In genomic region chr17:18955009-18955408, GRCh38 we compare ENCODE assay signal across 14 cellular contexts. TPM values are rescaled to one million over a fixed set of nuclear protein-coding genes. Genes with fewer than 3 reads are reported as not detected.
"Had no signal": no experiment of that assay in that cellular context is flagged by ENCODE, and none has a peak within 500 bp of the region (broad histone marks: within the 10 kb centered on the region; RNA-seq: fewer than 3 reads in every experiment).

No MANE protein-coding gene starts in this region.

- H3K36me3 ChIP-seq: cardiac muscle cell, gastrocnemius medialis, left ventricle myocardium inferior, SJSA1, tibial artery, vagina had no signal

- DNase-seq: activated B cell treated with CpG ODN at 0.5 μM for 24 hours, gastrocnemius medialis, left ventricle myocardium inferior, occipital lobe, tibial artery had no signal

- H3K9me3 ChIP-seq: gastrocnemius medialis, left ventricle myocardium inferior, SJSA1, tibial artery, vagina had no signal

- H3K9me3 Mint-ChIP-seq: activated B cell treated with CpG ODN at 0.5 μM for 24 hours, memory B cell, nephron had no signal

- H3K4me1 ChIP-seq: gastrocnemius medialis, tibial artery, vagina had no signal

- ATAC-seq: gastrocnemius medialis had no signal

- H3K27me3 Mint-ChIP-seq: activated B cell treated with CpG ODN at 0.5 μM for 24 hours had no signal

- H3K36me3 Mint-ChIP-seq: memory B cell had no signal

- H3K4me3 ChIP-seq: cardiac muscle cell, gastrocnemius medialis, left ventricle myocardium inferior, SJSA1, tibial artery, vagina had no signal

- H3K27ac ChIP-seq: cardiac muscle cell, epithelial cell of prostate, gastrocnemius medialis, left ventricle myocardium inferior, SJSA1, tibial artery, vagina had no signal

- H3K27me3 ChIP-seq: cardiac muscle cell, SJSA1, vagina had no signal

- H3K4me3 Mint-ChIP-seq: activated B cell treated with CpG ODN at 0.5 μM for 24 hours, memory B cell, nephron had no signal

- H3K27ac Mint-ChIP-seq: activated B cell treated with CpG ODN at 0.5 μM for 24 hours, memory B cell had no signal

RNA-seq across cellular contexts. Expression of gene SLC5A10, which starts 3.0 kb away (rescaled TPM):
- total RNA-seq: activated B cell treated with CpG ODN at 0.5 μM for 24 hours, gastrocnemius medialis, left ventricle myocardium inferior, mucosa of gallbladder, occipital lobe, pulmonary artery endothelial cell, vagina had no signal
- polyA plus RNA-seq: cardiac muscle cell, keratinocyte had no signal
